In the genomic region with DNA sequence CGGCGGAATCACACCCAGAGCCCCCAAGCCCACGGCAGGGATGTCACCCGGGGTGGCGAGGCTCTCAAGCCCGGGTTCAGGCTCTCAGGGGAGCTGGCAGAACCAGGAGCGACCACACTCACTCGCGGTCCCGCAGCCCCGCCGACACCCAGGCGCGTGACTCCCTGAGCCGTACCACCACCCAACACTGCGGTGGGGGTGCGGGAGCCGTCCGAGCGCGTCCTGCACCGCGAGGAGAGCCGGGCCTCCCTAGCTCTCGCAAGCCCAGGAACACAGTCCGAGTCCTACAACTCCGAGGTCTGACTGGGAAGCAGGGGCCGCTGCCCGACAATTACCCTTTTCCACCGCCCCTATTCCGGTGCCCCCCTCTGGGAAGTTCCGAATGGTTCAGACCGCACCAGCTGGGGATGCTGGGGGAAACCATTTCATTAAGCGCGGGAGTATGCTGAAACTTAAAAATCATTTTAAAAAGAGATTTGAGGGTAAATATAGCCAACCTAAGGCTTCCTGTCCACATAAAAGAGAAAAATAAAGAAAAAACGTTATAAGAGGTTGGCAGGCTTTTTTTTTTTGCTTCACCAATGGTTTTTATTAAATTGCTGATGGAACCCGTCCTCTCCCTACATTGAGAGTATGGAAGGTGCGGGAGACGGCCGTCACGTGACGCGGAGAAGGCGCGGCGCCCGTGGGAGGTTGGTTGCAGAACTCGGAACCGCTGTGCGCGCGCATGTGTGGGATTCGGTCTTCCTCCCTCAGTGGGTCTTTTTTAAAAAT, we compare ENCODE assay signal across 8 cellular contexts.
A peak's percentile ranks its signal among the peaks of the same experiment; 100 is the strongest.
DNase-seq lines count a peak whose midpoint lies in the region; ATAC-seq lines count a peak whose summit lies in the region.

A gene with protein sequence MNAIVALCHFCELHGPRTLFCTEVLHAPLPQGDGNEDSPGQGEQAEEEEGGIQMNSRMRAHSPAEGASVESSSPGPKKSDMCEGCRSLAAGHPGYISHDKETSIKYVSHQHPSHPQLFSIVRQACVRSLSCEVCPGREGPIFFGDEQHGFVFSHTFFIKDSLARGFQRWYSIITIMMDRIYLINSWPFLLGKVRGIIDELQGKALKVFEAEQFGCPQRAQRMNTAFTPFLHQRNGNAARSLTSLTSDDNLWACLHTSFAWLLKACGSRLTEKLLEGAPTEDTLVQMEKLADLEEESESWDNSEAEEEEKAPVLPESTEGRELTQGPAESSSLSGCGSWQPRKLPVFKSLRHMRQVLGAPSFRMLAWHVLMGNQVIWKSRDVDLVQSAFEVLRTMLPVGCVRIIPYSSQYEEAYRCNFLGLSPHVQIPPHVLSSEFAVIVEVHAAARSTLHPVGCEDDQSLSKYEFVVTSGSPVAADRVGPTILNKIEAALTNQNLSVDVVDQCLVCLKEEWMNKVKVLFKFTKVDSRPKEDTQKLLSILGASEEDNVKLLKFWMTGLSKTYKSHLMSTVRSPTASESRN (minus strand): TSS at position 143 of the 774 bp plus-strand sequence. CDS start 9,031 bp downstream, outside the sequence.

- ATAC-seq in GM19468 (IDR thresholded peaks at IDR 0.05; ENCODE audit: extremely low read depth, unreplicated experiment) = peak; percentile 57
- ATAC-seq in effector memory CD8-positive, alpha-beta T cell (replicated peaks) = peak; percentile 93
- peak; percentile 90 for ATAC-seq in memory B cell (ENCODE audit: low read depth)

- H3K27ac Mint-ChIP-seq in effector memory CD8-positive, alpha-beta T cell = peak within 1 kb of the TSS; percentile 99 to 100
- H3K27ac Mint-ChIP-seq in memory B cell = peak within 1 kb of the TSS; percentile 100

- no peaks in the 10 kb centered on the region for H3K9me3 Mint-ChIP-seq in effector memory CD8-positive, alpha-beta T cell
- no peaks in the 10 kb centered on the region for H3K9me3 Mint-ChIP-seq in memory B cell

- H3K27me3 Mint-ChIP-seq in effector memory CD8-positive, alpha-beta T cell = no peaks in the 10 kb centered on the region
- H3K27me3 Mint-ChIP-seq in memory B cell = no peaks in the 10 kb centered on the region

- H3K36me3 Mint-ChIP-seq in effector memory CD8-positive, alpha-beta T cell (ENCODE audit: insufficient read depth) = peaks cover 25% of the 10 kb centered on the region
- peaks cover 2% of the 10 kb centered on the region for H3K36me3 Mint-ChIP-seq in memory B cell

- H3K4me3 Mint-ChIP-seq in effector memory CD8-positive, alpha-beta T cell = peak within 1 kb of the TSS; percentile 87 to 92
- peak within 1 kb of the TSS; percentile 99 for H3K4me3 Mint-ChIP-seq in memory B cell

- DNase-seq in COLO668 (lab: John Stamatoyannopoulos, UW; ENCODE audit: unreplicated experiment) (peak; percentile 83), HS-27A (ENCODE audit: low read depth) (peak; percentile 92), memory B cell (ENCODE audit: low spot score in 2 of 2) (peak; percentile 88 to 97)
- peak; percentile 67 for DNase-seq in NK-92 treated with Interleukin-12 subunit alpha and Interleukin-12 subunit beta, amount 100 ng/mL, for 24 hours (lab: John Stamatoyannopoulos, UW)
- DNase-seq in activated CD8-positive, alpha-beta memory T cell treated with anti-CD3 and anti-CD28 coated beads for 4 hours (ENCODE audit: low read depth in 2 of 2) = peak; percentile 78 to 84
- peak; percentile 82 to 88 (median 83) for DNase-seq in effector memory CD8-positive, alpha-beta T cell
- peak; percentile 84 for DNase-seq in stimulated activated CD8-positive, alpha-beta memory T cell treated with anti-CD3 and anti-CD28 coated beads, Interleukin-12 subunit alpha, Interleukin-12 subunit beta, amount 100 ng/mL, for 1 hour (ENCODE audit: low read depth)

- H3K4me1 Mint-ChIP-seq in effector memory CD8-positive, alpha-beta T cell (ENCODE audit: low read depth in 2 of 2) = peaks cover 22 to 27% of the 10 kb centered on the region in 2 donors
- H3K4me1 Mint-ChIP-seq in memory B cell = peaks cover 20% of the 10 kb centered on the region

Comparison
In these comparisons a context has a peak if more than half of its experiments do, and no peak if none do; other contexts are left out.
1. Peak in every context shown above with its lines: DNase-seq and ATAC-seq.